Comparison of ENCODE assay signal across 11 cellular contexts in the genomic region with DNA sequence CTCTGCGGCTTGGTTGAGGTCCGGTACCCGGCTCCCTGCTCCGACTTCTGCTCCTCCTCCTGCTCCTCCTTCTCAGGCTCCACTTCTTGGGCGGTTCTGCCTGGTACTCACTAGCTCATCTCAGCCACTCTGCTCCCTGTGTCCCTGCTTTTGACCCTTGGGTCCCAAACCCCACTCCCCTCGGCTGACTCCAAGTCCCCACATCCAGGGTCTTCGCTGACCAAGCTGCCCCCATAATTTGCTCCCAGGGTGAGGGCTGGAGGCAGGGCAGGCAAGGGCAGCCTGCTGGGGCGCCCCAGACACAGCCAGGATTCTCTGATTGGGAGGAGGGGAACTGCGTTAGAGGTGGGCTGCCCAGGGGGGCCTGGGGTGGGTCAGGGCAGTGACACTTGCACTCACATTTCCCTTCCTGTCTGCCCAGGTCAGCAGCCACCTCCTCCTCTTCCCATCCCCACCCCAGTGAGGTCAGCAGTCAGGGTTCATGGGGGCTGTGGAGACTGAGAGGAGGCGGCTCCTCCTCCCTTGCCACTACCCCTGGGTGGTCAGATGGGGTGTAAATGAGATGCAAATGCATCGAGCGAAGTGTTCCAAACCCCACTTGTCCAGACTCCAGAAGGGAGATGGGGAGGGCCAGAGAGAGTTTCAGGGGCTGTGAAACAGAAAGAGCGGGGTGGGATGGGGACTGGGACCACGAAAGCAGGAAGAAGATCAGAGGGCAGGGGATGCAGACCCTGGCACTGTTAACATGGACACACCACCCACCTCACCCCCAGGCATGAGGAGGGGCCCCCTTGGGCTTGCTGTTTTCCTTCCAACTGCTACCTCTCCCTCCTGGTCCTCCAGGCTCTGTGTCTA. TPM values are rescaled to one million over a fixed set of nuclear protein-coding genes. Genes with fewer than 3 reads are reported as not detected.
DNase-seq lines count a peak whose midpoint lies in the region; ATAC-seq and TF ChIP-seq lines count a peak whose summit lies in the region.
"Had no signal": no experiment of that assay in that cellular context is flagged by ENCODE, and none has a peak within 500 bp of the region (broad histone marks: within the 10 kb centered on the region; RNA-seq: fewer than 3 reads in every experiment).

No MANE protein-coding gene starts in this region.

- no peak for ATAC-seq in stimulated activated naive CD8-positive, alpha-beta T cell treated with anti-CD3 and anti-CD28 coated beads, Interleukin-15, amount 100 ng/mL, for 72 hours
- no peak for ATAC-seq in stimulated activated naive CD8-positive, alpha-beta T cell treated with anti-CD3 and anti-CD28 coated beads, Interleukin-15, Interleukin-2, amounts not matched to agents 100 U/mL and 50 U/mL, for 24 hours
- ATAC-seq in naive thymus-derived CD8-positive, alpha-beta T cell = no peak
- no peak for ATAC-seq in HG02973 (IDR thresholded peaks at IDR 0.05; ENCODE audit: unreplicated experiment)
- ATAC-seq in HG02642 (IDR thresholded peaks at IDR 0.05; ENCODE audit: poor library complexity, unreplicated experiment) = no peak

- H3K27me3 Mint-ChIP-seq in stimulated activated naive CD8-positive, alpha-beta T cell treated with anti-CD3 and anti-CD28 coated beads, Interleukin-15, amount 100 ng/mL, for 72 hours = peaks cover 55% of the 10 kb centered on the region
- H3K27me3 Mint-ChIP-seq in naive thymus-derived CD8-positive, alpha-beta T cell = peaks cover 0 to 16% (median 0%) of the 10 kb centered on the region in 5 donors
- H3K27me3 Mint-ChIP-seq in Caco-2 (ENCODE audit: insufficient read depth, unreplicated experiment) = no peaks in the 10 kb centered on the region

- intact Hi-C loops in Caco-2 (cut with micrococcal nuclease; ENCODE audit: unreplicated experiment) = no loop called here

- peaks cover 19% of the 10 kb centered on the region for H3K4me1 ChIP-seq in Caco-2

- TF ChIP-seq CTCF in Caco-2 (IDR thresholded peaks at IDR 0.05; ENCODE audit: insufficient read depth in 1 of 2, low read depth in 1 of 2, low read length in 1 of 2, severe bottlenecking in 1 of 2, unreplicated experiment in 1 of 2) = no peak

- H3K27ac Mint-ChIP-seq in stimulated activated naive CD8-positive, alpha-beta T cell treated with anti-CD3 and anti-CD28 coated beads, Interleukin-15, amount 100 ng/mL, for 72 hours = no peak overlapping the region
- peak overlapping the region in 1 of 10 donors; percentile 56 for H3K27ac Mint-ChIP-seq in naive thymus-derived CD8-positive, alpha-beta T cell
- no peak overlapping the region for H3K27ac Mint-ChIP-seq in Caco-2 (ENCODE audit: unreplicated experiment)
- H3K27ac Mint-ChIP-seq: activated naive CD4-positive, alpha-beta T cell treated with anti-CD3 and anti-CD28 coated beads for 36 hours had no signal

- no peak overlapping the region for H3K4me3 ChIP-seq in Caco-2 (ENCODE audit: low read depth, low read length)

- no peaks in the 10 kb centered on the region for H3K36me3 ChIP-seq in Caco-2 (ENCODE audit: control insufficient read depth, insufficient read depth, low read length)

- H3K9me3 ChIP-seq in Caco-2 = no peaks in the 10 kb centered on the region
- H3K9me3 ChIP-seq: tibial nerve had no signal

- peak overlapping the region; percentile 51 to 56 for H3K4me3 Mint-ChIP-seq in stimulated activated naive CD8-positive, alpha-beta T cell treated with anti-CD3 and anti-CD28 coated beads, Interleukin-15, amount 100 ng/mL, for 72 hours
- peak overlapping the region in 9 of 10 donors; percentile 24 to 83 (median 72) for H3K4me3 Mint-ChIP-seq in naive thymus-derived CD8-positive, alpha-beta T cell
- no peak overlapping the region for H3K4me3 Mint-ChIP-seq in Caco-2 (ENCODE audit: unreplicated experiment)
- H3K4me3 Mint-ChIP-seq: activated naive CD4-positive, alpha-beta T cell treated with anti-CD3 and anti-CD28 coated beads for 36 hours had no signal

- no peaks in the 10 kb centered on the region for H3K36me3 Mint-ChIP-seq in naive thymus-derived CD8-positive, alpha-beta T cell
- peaks cover 17% of the 10 kb centered on the region for H3K36me3 Mint-ChIP-seq in Caco-2 (ENCODE audit: insufficient read depth, unreplicated experiment)

- peaks cover 89% of the 10 kb centered on the region for H3K4me1 Mint-ChIP-seq in stimulated activated naive CD8-positive, alpha-beta T cell treated with anti-CD3 and anti-CD28 coated beads, Interleukin-15, amount 100 ng/mL, for 72 hours
- peaks cover 30 to 73% (median 61%) of the 10 kb centered on the region in 4 donors for H3K4me1 Mint-ChIP-seq in naive thymus-derived CD8-positive, alpha-beta T cell
- H3K4me1 Mint-ChIP-seq in Caco-2 (ENCODE audit: low read depth, unreplicated experiment) = peaks cover 20% of the 10 kb centered on the region

- H3K27me3 ChIP-seq in Caco-2 (replicated peaks; ENCODE audit: control insufficient read depth, insufficient read depth, low read length) = no peaks in the 10 kb centered on the region
- H3K27me3 ChIP-seq: tibial nerve had no signal

- CTCF ChIA-PET in Caco-2 (lab: Charles Lee) = interaction anchor here (1.6 kb wide), 2 partner anchors 19 to 122 kb away, joined by 4 to 5 read pairs; a partner anchor contains a TSS

- H3K27ac ChIP-seq in cingulate gyrus (ENCODE audit: low read depth, low read length) = peak overlapping the region; percentile 39

- no TSS peak for BruUV-seq in Caco-2 (replicated peaks; lab: Mats Ljungman, UMichigan)

- no peaks in the 10 kb centered on the region for H3K9me3 Mint-ChIP-seq in stimulated activated naive CD8-positive, alpha-beta T cell treated with anti-CD3 and anti-CD28 coated beads, Interleukin-15, amount 100 ng/mL, for 72 hours
- no peaks in the 10 kb centered on the region for H3K9me3 Mint-ChIP-seq in naive thymus-derived CD8-positive, alpha-beta T cell
- no peaks in the 10 kb centered on the region for H3K9me3 Mint-ChIP-seq in Caco-2 (ENCODE audit: unreplicated experiment)
- H3K9me3 Mint-ChIP-seq: activated naive CD4-positive, alpha-beta T cell treated with anti-CD3 and anti-CD28 coated beads for 36 hours had no signal

- POLR2A ChIA-PET in naive thymus-derived CD8-positive, alpha-beta T cell (lab: Charles Lee) = interaction anchor here (0.6 to 1.8 kb wide), 7 partner anchors 10 to 57 kb away, joined by 3 to 6 read pairs (median 4); a partner anchor contains a TSS
- POLR2A ChIA-PET in Caco-2 (lab: Charles Lee) = no interaction called here

- no peak for DNase-seq in stimulated activated naive CD8-positive, alpha-beta T cell treated with anti-CD3 and anti-CD28 coated beads, Interleukin-15, amount 100 ng/mL, for 72 hours
- no peak for DNase-seq in stimulated activated naive CD8-positive, alpha-beta T cell treated with anti-CD3 and anti-CD28 coated beads, Interleukin-15, Interleukin-2, amounts not matched to agents 100 U/mL and 50 U/mL, for 24 hours
- no peak for DNase-seq in naive thymus-derived CD8-positive, alpha-beta T cell
- DNase-seq in Caco-2 (no peak), NCI-H1048 (lab: John Stamatoyannopoulos, UW) (no peak)
- DNase-seq: small intestine had no signal

RNA-seq across cellular contexts. Expression of a gene that starts 2.1 kb away (rescaled TPM):
- total RNA-seq in naive thymus-derived CD8-positive, alpha-beta T cell = 10 to 100 TPM in 1 of 2 experiments, 1 to 10 TPM in 1; 9.7 to 11.8 TPM
- 10 to 100 TPM in 2 of 3 donors, 1 to 10 TPM in 1; 9.8 to 18.6 (median 15.6) TPM for polyA plus RNA-seq in naive thymus-derived CD8-positive, alpha-beta T cell
- 20.2 and 27.8 TPM in 2 replicates for total RNA-seq in Caco-2 (2022)

RNA-seq across cellular contexts. Expression of a gene that starts 14.1 kb away (rescaled TPM):
- 10 to 100 TPM; 47.8 to 48.6 TPM for total RNA-seq in naive thymus-derived CD8-positive, alpha-beta T cell
- polyA plus RNA-seq in naive thymus-derived CD8-positive, alpha-beta T cell = 10 to 100 TPM; 16.8 to 20.1 (median 17.6) TPM
- total RNA-seq in Caco-2 (2022) = 30.9 and 34.0 TPM in 2 replicates

RNA-seq across cellular contexts. Expression of a gene that starts 19.4 kb away (rescaled TPM):
- 10 to 100 TPM; 30.2 to 34.2 TPM for total RNA-seq in naive thymus-derived CD8-positive, alpha-beta T cell
- polyA plus RNA-seq in naive thymus-derived CD8-positive, alpha-beta T cell = 10 to 100 TPM; 23.0 to 40.4 (median 31.6) TPM
- 50.8 and 57.8 TPM in 2 replicates for total RNA-seq in Caco-2 (2022)

RNA-seq across cellular contexts. Expression of a gene that starts 36.1 kb away (rescaled TPM):
- total RNA-seq in naive thymus-derived CD8-positive, alpha-beta T cell = 1 to 10 TPM; 2.5 to 2.6 TPM
- not detected for polyA plus RNA-seq in naive thymus-derived CD8-positive, alpha-beta T cell
- not detected in 2 replicates for total RNA-seq in Caco-2 (2022)
- total RNA-seq: activated naive CD4-positive, alpha-beta T cell treated with anti-CD3 and anti-CD28 coated beads for 36 hours; tibial nerve had no signal
- polyA plus RNA-seq: small intestine had no signal

RNA-seq across cellular contexts. Expression of a gene that starts 59.3 kb away (rescaled TPM):
- total RNA-seq in naive thymus-derived CD8-positive, alpha-beta T cell = not detected
- polyA plus RNA-seq in naive thymus-derived CD8-positive, alpha-beta T cell = not detected
- total RNA-seq in Caco-2 (2022) = not detected in 2 replicates
- total RNA-seq: activated naive CD4-positive, alpha-beta T cell treated with anti-CD3 and anti-CD28 coated beads for 36 hours; tibial nerve had no signal
- polyA plus RNA-seq: small intestine had no signal
